ENCODE assay signal across 8 cellular contexts in genomic region chr17:4101127-4101798, GRCh38. TPM values are rescaled to one million over a fixed set of nuclear protein-coding genes. Genes with fewer than 3 reads are reported as not detected.
DNase-seq lines count a peak whose midpoint lies in the region; ATAC-seq, FAIRE-seq and TF ChIP-seq lines count a peak whose summit lies in the region.

No MANE protein-coding gene starts in this region.

- no peak for FAIRE-seq in pancreas (lab: Jason Lieb, UNC)

- H3K4me3 Mint-ChIP-seq in CD8-positive, alpha-beta T cell: no peak overlapping the region
- no peak overlapping the region for H3K4me3 Mint-ChIP-seq in T-cell

- TF ChIP-seq EP300 in esophagus muscularis mucosa (IDR thresholded peaks at IDR 0.05): no peak

- H3K9me3 ChIP-seq in CD8-positive, alpha-beta T cell (ENCODE audit: low read length): no peaks in the 10 kb centered on the region
- H3K9me3 ChIP-seq in esophagus muscularis mucosa (no peaks in the 10 kb centered on the region), pancreas (no peaks in the 10 kb centered on the region)

- intact Hi-C loops in CD8-positive, alpha-beta T cell (cut with DNase I, micrococcal nuclease): no loop called here
- intact Hi-C loops in esophagus muscularis mucosa (cut with DNase I) (no loop called here), pancreas (cut with DNase I) (no loop called here)

- peaks cover 43% of the 10 kb centered on the region for H3K36me3 ChIP-seq in CD8-positive, alpha-beta T cell (ENCODE audit: insufficient read depth, low read length)
- H3K36me3 ChIP-seq in esophagus muscularis mucosa (peaks cover 19 to 91% (median 60%) of the 10 kb centered on the region in 4 donors), pancreas (peaks cover 5 to 35% (median 20%) of the 10 kb centered on the region in 3 donors)

- H3K27ac ChIP-seq in CD8-positive, alpha-beta T cell (ENCODE audit: low read depth, low read length): no peak overlapping the region
- peak overlapping the region; percentile 63 to 79 (median 77) for H3K27ac ChIP-seq in esophagus muscularis mucosa (replicated peaks in 1 of 4)
- H3K27ac ChIP-seq in pancreas: peak overlapping the region in 1 of 4 donors; percentile 38

- H3K4me3 ChIP-seq in CD8-positive, alpha-beta T cell (ENCODE audit: low read depth, low read length): no peak overlapping the region
- H3K4me3 ChIP-seq in esophagus muscularis mucosa (no peak overlapping the region), pancreas (no peak overlapping the region)

- H3K27ac Mint-ChIP-seq in CD8-positive, alpha-beta T cell: peak overlapping the region; percentile 64
- peak overlapping the region; percentile 53 to 71 for H3K27ac Mint-ChIP-seq in T-cell

- H3K9me3 Mint-ChIP-seq in CD8-positive, alpha-beta T cell: no peaks in the 10 kb centered on the region
- no peaks in the 10 kb centered on the region for H3K9me3 Mint-ChIP-seq in T-cell

- DNase-seq in CD8-positive, alpha-beta T cell: no peak
- no peak for DNase-seq in T-cell
- DNase-seq in esophagus muscularis mucosa (ENCODE audit: extremely low spot score): no peak
- DNase-seq in pancreas: no peak
- DNase-seq in dedifferentiated amniotic fluid mesenchymal stem cell (ENCODE audit: extremely low spot score): no peak
- DNase-seq in COLO829 (ENCODE audit: low spot score): no peak

- no peak for TF ChIP-seq POLR2A in esophagus muscularis mucosa (IDR thresholded peaks at IDR 0.05; ENCODE audit: low read depth)
- no peak for TF ChIP-seq POLR2A in GM18505 (IDR thresholded peaks at IDR 0.05; ENCODE audit: borderline replicate concordance, extremely low read depth, insufficient read depth, insufficient read length)

- no peak for TF ChIP-seq CTCF in CD8-positive, alpha-beta T cell (IDR thresholded peaks at IDR 0.05)
- TF ChIP-seq CTCF in esophagus muscularis mucosa (IDR thresholded peaks at IDR 0.05) (no peak), pancreas (IDR thresholded peaks at IDR 0.05) (no peak)

- no peaks in the 10 kb centered on the region for H3K27me3 Mint-ChIP-seq in CD8-positive, alpha-beta T cell (ENCODE audit: low read depth)
- no peaks in the 10 kb centered on the region for H3K27me3 Mint-ChIP-seq in T-cell

- peak; percentile 23 for ATAC-seq in CD8-positive, alpha-beta T cell
- ATAC-seq in T-cell (replicated peaks in 1 of 4) (peak in 1 of 4 experiments; percentile 68), pancreas (peak in 3 of 4 donors; percentile 45 to 64 (median 56)), GM18505 (IDR thresholded peaks at IDR 0.05; ENCODE audit: unreplicated experiment) (no peak), GM21526 (IDR thresholded peaks at IDR 0.05; ENCODE audit: low FRiP score, unreplicated experiment) (no peak)

- WGBS in esophagus muscularis mucosa: 60% methylated on average over 12 of the region's 12 CpGs
- 63 to 64% methylated on average over 12 of the region's 12 CpGs for WGBS in pancreas, 2 donors

- no peaks in the 10 kb centered on the region for H3K27me3 ChIP-seq in CD8-positive, alpha-beta T cell (ENCODE audit: insufficient read depth, low read length)
- H3K27me3 ChIP-seq in esophagus muscularis mucosa: no peaks in the 10 kb centered on the region
- H3K27me3 ChIP-seq in pancreas: no peaks in the 10 kb centered on the region

- no peaks in the 10 kb centered on the region for H3K4me1 ChIP-seq in CD8-positive, alpha-beta T cell (ENCODE audit: insufficient read depth, low read length)
- H3K4me1 ChIP-seq in esophagus muscularis mucosa (peaks cover 14 to 73% (median 45%) of the 10 kb centered on the region in 4 donors), pancreas (peaks cover 0 to 3% (median 0%) of the 10 kb centered on the region in 3 donors)

- POLR2A ChIA-PET in CD8-positive, alpha-beta T cell (lab: Charles Lee): interaction anchor here (0.9 kb wide), 1 partner anchor 9 kb away, joined by 3 read pairs; no protein-coding TSS in a partner anchor
- POLR2A ChIA-PET in T-cell (lab: Charles Lee): interaction anchor here in 1 of 2 donors (0.8 kb wide), 1 partner anchor 27 kb away, joined by 3 read pairs; no protein-coding TSS in a partner anchor

- H3K36me3 Mint-ChIP-seq in CD8-positive, alpha-beta T cell: peaks cover 79% of the 10 kb centered on the region
- H3K36me3 Mint-ChIP-seq in T-cell: peaks cover 51% of the 10 kb centered on the region

- CTCF ChIA-PET in CD8-positive, alpha-beta T cell (lab: Charles Lee): no interaction called here
- CTCF ChIA-PET in T-cell (lab: Charles Lee): interaction anchor here in 1 of 2 donors (1.1 kb wide), 1 partner anchor 11 kb away, joined by 3 read pairs; no protein-coding TSS in a partner anchor

- peaks cover 5% of the 10 kb centered on the region for H3K4me1 Mint-ChIP-seq in CD8-positive, alpha-beta T cell (ENCODE audit: low read depth)
- H3K4me1 Mint-ChIP-seq in T-cell: peaks cover 6 to 19% (median 18%) of the 10 kb centered on the region in 3 donors

RNA-seq across cellular contexts. Expression of gene ZZEF1, which starts 41.6 kb away (rescaled TPM):
- total RNA-seq in CD8-positive, alpha-beta T cell: 10 to 100 TPM; 74.9 to 81.1 TPM
- 100 to 1,000 TPM in 1 of 5 donors, 10 to 100 TPM in 4; 84.4 to 107 (median 89.6) TPM for total RNA-seq in T-cell
- total RNA-seq in esophagus muscularis mucosa: 100 to 1,000 TPM in 1 of 4 donors, 10 to 100 TPM in 3; 57.8 to 100 (median 80.9) TPM
- total RNA-seq in pancreas: 10 to 100 TPM; 22.7 to 31.6 (median 27.7) TPM
- polyA plus RNA-seq in pancreas: 10 to 100 TPM; 15.8 to 29.7 TPM

RNA-seq across cellular contexts. Expression of gene CYB5D2, which starts 41.7 kb away (rescaled TPM):
- total RNA-seq in CD8-positive, alpha-beta T cell: 1 to 10 TPM; 2.4 to 4.7 TPM
- total RNA-seq in T-cell: 10 to 100 TPM in 3 of 5 donors, 1 to 10 TPM in 2; 6.8 to 16.3 (median 10.1) TPM
- total RNA-seq in esophagus muscularis mucosa: 10 to 100 TPM; 15.6 to 39.5 (median 24.4) TPM
- total RNA-seq in pancreas: 1 to 10 TPM; 6.7 to 9.1 (median 8.4) TPM
- polyA plus RNA-seq in pancreas: 10 to 100 TPM; 11.7 to 18.4 TPM

Comparison
In these comparisons a context has a peak if more than half of its experiments do, and no peak if none do; other contexts are left out.
1. ATAC-seq: peak in CD8-positive, alpha-beta T cell (single experiment) and pancreas (3 of 4); none in GM18505 (single experiment) and GM21526 (single experiment).